8 cellular contexts compared by ENCODE assay signal in genomic region chr17:45277216-45277849, GRCh38. TPM values are rescaled to one million over a fixed set of nuclear protein-coding genes. Genes with fewer than 3 reads are reported as not detected.
A peak's percentile ranks its signal among the peaks of the same experiment; 100 is the strongest.
DNase-seq lines count a peak whose midpoint lies in the region; ATAC-seq and TF ChIP-seq lines count a peak whose summit lies in the region.

No MANE protein-coding gene starts in this region.

- POLR2A ChIA-PET in AG04450 (lab: Yijun Ruan, JAX) = interaction anchor here (1.0 to 2.4 kb wide), 6 partner anchors 11 to 108 kb away, joined by 3 to 13 read pairs (median 6); partner anchors contain the start of gene MAP3K14

- H3K27me3 ChIP-seq in AG04450 (ENCODE audit: control insufficient read depth, insufficient read depth, low read length) = no peaks in the 10 kb centered on the region
- no peaks in the 10 kb centered on the region for H3K27me3 ChIP-seq in mammary epithelial cell (ENCODE audit: insufficient read depth, low read length)

- H3K79me2 ChIP-seq in mammary epithelial cell (ENCODE audit: insufficient read depth, low read length) = peaks cover 4% of the 10 kb centered on the region

- H3K9me3 ChIP-seq in AG04450 (ENCODE audit: control insufficient read depth, insufficient read depth, low read length) (no peaks in the 10 kb centered on the region), mammary epithelial cell (replicated peaks; ENCODE audit: insufficient read depth, low read length) (no peaks in the 10 kb centered on the region)

- TF ChIP-seq CTCF in AG04450 (IDR thresholded peaks at IDR 0.05; ENCODE audit: low read depth, low read length) = peak; percentile 91
- peak; percentile 75 for TF ChIP-seq CTCF in WI38 (IDR thresholded peaks at IDR 0.05; ENCODE audit: low read depth, low read length)
- peak; percentile 79 to 83 for TF ChIP-seq CTCF in mammary epithelial cell (conservative IDR thresholded peaks at IDR 0.05 in 1 of 2, IDR thresholded peaks at IDR 0.05 in 1 of 2; ENCODE audit: extremely low read depth in 1 of 2, insufficient read depth in 1 of 2, low read depth in 1 of 2, low read length in 2 of 2)

- H3K27ac ChIP-seq in AG04450 (ENCODE audit: low read depth, low read length) (peak overlapping the region; percentile 31), mammary epithelial cell (ENCODE audit: insufficient read depth, low read depth, low read length) (no peak overlapping the region)

- no peak overlapping the region for H3K9ac ChIP-seq in mammary epithelial cell (ENCODE audit: insufficient read depth, low read length)

- no TSS peak for BruUV-seq in mammary epithelial cell (replicated peaks; lab: Mats Ljungman, UMichigan)

- no peak for ATAC-seq in HG02610 (IDR thresholded peaks at IDR 0.05; ENCODE audit: unreplicated experiment)

- H3K4me3 ChIP-seq in AG04450 (ENCODE audit: low read depth, low read length) (no peak overlapping the region), WI38 (ENCODE audit: low read depth, low read length) (no peak overlapping the region), mammary epithelial cell (replicated peaks in 1 of 3; ENCODE audit: insufficient read depth in 1 of 3, low read depth in 2 of 3, low read length in 3 of 3) (no peak overlapping the region)

- WGBS in mammary epithelial cell (ENCODE audit: low coverage, missing lambda C conversion rate) = 35% methylated on average over 16 of the region's 16 CpGs

- H4K20me1 ChIP-seq in mammary epithelial cell (ENCODE audit: insufficient read depth, low read length) = no peaks in the 10 kb centered on the region

- no peaks in the 10 kb centered on the region for H3K4me1 ChIP-seq in mammary epithelial cell (ENCODE audit: insufficient read depth, low read length)

- no peak overlapping the region for H3K4me2 ChIP-seq in mammary epithelial cell (ENCODE audit: insufficient read depth, low read depth, low read length)

- CTCF ChIA-PET in AG04450 (lab: Charles Lee) (interaction anchor here (0.6 to 5.5 kb wide), 39 partner anchors 8 to 150 kb away, joined by 3 to 105 read pairs (median 5); partner anchors contain the start of genes ACBD4, FMNL1 and MAP3K14), mammary epithelial cell (lab: Charles Lee; ENCODE audit: low non-redundant PET) (interaction anchor here (0.6 to 1.0 kb wide), 5 partner anchors 35 to 108 kb away, joined by 3 to 6 read pairs (median 4); no protein-coding TSS in a partner anchor)

- peaks cover 22% of the 10 kb centered on the region for H3K36me3 ChIP-seq in mammary epithelial cell (ENCODE audit: insufficient read depth, low read length)

- H2AFZ ChIP-seq in mammary epithelial cell (ENCODE audit: low read depth, low read length) = no peak overlapping the region

- dilution Hi-C loops in mammary epithelial cell (cut with HindIII; ENCODE audit: low sequenced_read_pairs) = no loop called here

- DNase-seq in AG04450 (ENCODE audit: low read depth, low spot score) = peak; percentile 81
- DNase-seq in H4 (ENCODE audit: low spot score) = peak; percentile 91
- peak; percentile 91 for DNase-seq in NCI-H345 (lab: John Stamatoyannopoulos, UW)
- peak; percentile 72 for DNase-seq in mammary epithelial cell
- DNase-seq in iris pigment epithelial cell (ENCODE audit: low read depth) = peak; percentile 90
- DNase-seq in stimulated activated CD4-positive, alpha-beta T cell treated with anti-CD3 and anti-CD28 coated beads, Interleukin-12 subunit alpha, Interleukin-12 subunit beta, amount 100 ng/mL, for 4 hours = peak; percentile 89

- intact Hi-C loops in mammary epithelial cell (cut with micrococcal nuclease) = loop anchor here (1.0 to 2.0 kb wide), 3 partner anchors 39 to 108 kb away; partner anchors contain the start of gene MAP3K14

- in situ Hi-C loops in mammary epithelial cell (cut with MboI; ENCODE audit: low sequenced_read_pairs in 2 of 2) = loop anchor here (5.0 kb wide), 2 partner anchors 105 to 110 kb away; no protein-coding TSS in a partner anchor

RNA-seq across cellular contexts. Expression of gene SPATA32, which starts 15.4 kb away (rescaled TPM):
- not detected in 2 replicates for polyA plus RNA-seq in AG04450 (2011; rRNA removed)
- polyA minus RNA-seq in AG04450 (2011; rRNA and poly(A)+ RNA removed) = 0.13 TPM in 1 of 2 replicates, not detected in the other
- 0.21 TPM in 1 of 2 replicates, not detected in the other for total RNA-seq in H4 (2014; rRNA removed; shearing (Covaris generic))
- total RNA-seq in mammary epithelial cell = under 1 TPM in 1 of 2 donors, not detected in 1; 0.21 TPM
- not detected for polyA plus RNA-seq in mammary epithelial cell
- not detected for polyA minus RNA-seq in mammary epithelial cell

RNA-seq across cellular contexts. Expression of gene MAP3K14, which starts 39.5 kb away (rescaled TPM):
- polyA plus RNA-seq in AG04450 (2011; rRNA removed) = 4.9 and 6.6 TPM in 2 replicates
- polyA minus RNA-seq in AG04450 (2011; rRNA and poly(A)+ RNA removed) = 6.9 and 7.2 TPM in 2 replicates
- 4.3 and 4.6 TPM in 2 replicates for total RNA-seq in H4 (2014; rRNA removed; shearing (Covaris generic))
- 10 to 100 TPM in 1 of 2 donors, 1 to 10 TPM in 1; 5.2 to 11.6 TPM for total RNA-seq in mammary epithelial cell
- 9.3 TPM for polyA plus RNA-seq in mammary epithelial cell
- 9.1 TPM for polyA minus RNA-seq in mammary epithelial cell

RNA-seq across cellular contexts. Expression of gene FMNL1, which starts 55.6 kb away (rescaled TPM):
- polyA plus RNA-seq in AG04450 (2011; rRNA removed) = 1.1 and 1.8 TPM in 2 replicates
- polyA minus RNA-seq in AG04450 (2011; rRNA and poly(A)+ RNA removed) = 2.6 and 3.2 TPM in 2 replicates
- 4.4 and 6.7 TPM in 2 replicates for total RNA-seq in H4 (2014; rRNA removed; shearing (Covaris generic))
- 1 to 10 TPM; 1.5 to 3.5 TPM for total RNA-seq in mammary epithelial cell
- polyA plus RNA-seq in mammary epithelial cell = 2.0 TPM
- polyA minus RNA-seq in mammary epithelial cell = 8.4 TPM
